ENCODE assay signal across 7 cellular contexts in the genomic region with DNA sequence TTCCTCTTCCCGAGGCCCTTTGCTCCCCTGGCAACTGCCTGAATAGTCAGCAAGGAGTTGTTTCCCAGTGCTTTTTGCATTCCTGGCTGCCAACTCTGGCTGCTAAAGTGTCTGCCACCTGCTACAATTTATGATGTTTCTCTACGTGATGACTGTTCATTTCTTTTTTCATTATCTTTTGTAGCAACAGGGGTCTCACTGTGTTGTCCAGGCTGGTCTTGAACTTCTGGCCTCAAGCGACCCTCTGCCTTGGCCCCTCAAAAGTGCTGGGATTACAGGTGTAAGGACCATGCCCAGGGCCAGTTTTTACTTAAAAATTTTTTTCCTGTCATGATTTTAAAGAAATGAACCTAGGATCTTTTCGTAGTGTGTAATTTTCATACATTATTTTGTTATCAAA.
"Had no signal": no experiment of that assay in that cellular context is flagged by ENCODE, and none has a peak within 500 bp of the region (broad histone marks: within the 10 kb centered on the region; RNA-seq: fewer than 3 reads in every experiment).

No MANE protein-coding gene starts in this region.

- H2AFZ ChIP-seq: GM23338 had no signal

- ATAC-seq: GM23338 had no signal

- DNase-seq: H9, HCEC 1CT, KG1 had no signal

- FAIRE-seq: H1, H54, HTR-8/SVneo had no signal

- H3K4me3 ChIP-seq: GM23338 had no signal

- H3K4me2 ChIP-seq: GM23338 had no signal
